8 cellular contexts compared by ENCODE assay signal in the genomic region with DNA sequence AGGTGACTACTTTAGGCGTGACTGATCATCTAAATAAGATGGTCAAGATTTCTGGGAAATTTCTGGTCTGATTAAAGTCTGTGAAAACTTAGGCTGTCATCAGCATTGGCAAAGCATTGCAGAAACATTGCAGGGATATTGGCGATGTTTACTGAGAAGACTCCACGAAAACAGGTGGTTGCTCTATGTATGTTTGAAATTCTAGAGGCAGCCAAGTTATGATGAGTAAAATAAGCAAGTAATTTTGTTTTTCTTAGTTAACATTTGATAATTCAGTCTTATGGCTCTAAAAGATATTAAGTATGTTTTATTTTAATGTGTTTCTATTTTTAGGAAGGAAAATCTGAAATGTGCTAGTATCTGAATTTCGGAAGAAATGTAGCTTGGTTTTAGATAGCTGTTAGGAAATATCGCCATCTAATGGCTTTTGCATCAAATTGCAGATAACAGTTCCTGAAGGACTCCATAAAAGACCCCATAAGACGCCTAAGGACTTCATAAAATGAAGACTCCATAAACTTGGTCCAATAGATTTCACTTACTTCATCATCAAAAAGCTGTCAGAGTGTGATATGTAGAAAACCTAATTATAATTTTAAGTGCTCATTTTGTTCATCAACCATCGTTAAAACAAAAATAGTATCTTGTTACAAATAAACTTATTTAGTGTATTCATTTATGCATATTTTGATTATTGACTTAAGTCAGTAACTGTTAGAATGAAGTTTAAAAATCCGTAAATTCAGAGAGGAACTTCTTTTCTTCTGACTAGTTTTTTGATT.
DNase-seq lines count a peak whose midpoint lies in the region; ATAC-seq and TF ChIP-seq lines count a peak whose summit lies in the region.

No MANE protein-coding gene starts in this region.

- TF ChIP-seq CTCF in lower lobe of right lung (IDR thresholded peaks at IDR 0.05), result peak; percentile 69

- no peaks in the 10 kb centered on the region for H3K36me3 ChIP-seq in lower lobe of right lung

- H3K9me3 ChIP-seq in lower lobe of right lung, result no peaks in the 10 kb centered on the region

- intact Hi-C loops in lower lobe of right lung (cut with DNase I), result no loop called here

- no peak overlapping the region for H3K27ac Mint-ChIP-seq in stimulated activated memory B cell treated with anti-CD40 and anti-IgM and Interleukin-4, amounts not matched to agents 10 μg/mL and 1 μg/mL and 100 μg/mL, for 72 hours

- DNase-seq in NCI-H146 treated with DMSO at 0.1 percent for 48 hours (lab: John Stamatoyannopoulos, UW; ENCODE audit: unreplicated experiment) (peak; percentile 3), NCI-H146 (lab: John Stamatoyannopoulos, UW) (no peak), LoVo (ENCODE audit: low spot score) (peak; percentile 23), astrocyte of the hippocampus (ENCODE audit: low read depth, low spot score) (peak; percentile 28), lower lobe of right lung (no peak), NCI-H2196 treated with DMSO at 0.1 percent for 48 hours (lab: John Stamatoyannopoulos, UW; ENCODE audit: unreplicated experiment) (no peak)
- DNase-seq in activated CD4-positive, CD25-positive, alpha-beta regulatory T cell treated with anti-CD3 and anti-CD28 coated beads, Interleukin-2, amount 50 U/mL, for 72 hours, result no peak

- no peak overlapping the region for H3K4me3 ChIP-seq in lower lobe of right lung

- H3K27me3 ChIP-seq in lower lobe of right lung (ENCODE audit: low read depth), result no peaks in the 10 kb centered on the region

- no peaks in the 10 kb centered on the region for H3K27me3 Mint-ChIP-seq in stimulated activated memory B cell treated with anti-CD40 and anti-IgM and Interleukin-4, amounts not matched to agents 10 μg/mL and 1 μg/mL and 100 μg/mL, for 72 hours

- no peak overlapping the region for H3K27ac ChIP-seq in lower lobe of right lung

- no peak overlapping the region for H3K4me3 Mint-ChIP-seq in stimulated activated memory B cell treated with anti-CD40 and anti-IgM and Interleukin-4, amounts not matched to agents 10 μg/mL and 1 μg/mL and 100 μg/mL, for 72 hours

- no peaks in the 10 kb centered on the region for H3K4me1 Mint-ChIP-seq in stimulated activated memory B cell treated with anti-CD40 and anti-IgM and Interleukin-4, amounts not matched to agents 10 μg/mL and 1 μg/mL and 100 μg/mL, for 72 hours

- no peak for ATAC-seq in lower lobe of right lung
- no peak for ATAC-seq in stimulated activated memory B cell treated with anti-CD40 and anti-IgM and Interleukin-4, amounts not matched to agents 10 μg/mL and 1 μg/mL and 100 μg/mL, for 72 hours

- H3K36me3 Mint-ChIP-seq in stimulated activated memory B cell treated with anti-CD40 and anti-IgM and Interleukin-4, amounts not matched to agents 10 μg/mL and 1 μg/mL and 100 μg/mL, for 72 hours, result no peaks in the 10 kb centered on the region

- H3K4me1 ChIP-seq in lower lobe of right lung, result no peaks in the 10 kb centered on the region

- no peaks in the 10 kb centered on the region for H3K9me3 Mint-ChIP-seq in stimulated activated memory B cell treated with anti-CD40 and anti-IgM and Interleukin-4, amounts not matched to agents 10 μg/mL and 1 μg/mL and 100 μg/mL, for 72 hours

Comparison
In these comparisons a context has a peak if more than half of its experiments do, and no peak if none do; other contexts are left out.
1. DNase-seq: peak in NCI-H146 treated with DMSO at 0.1 percent for 48 hours (single experiment), LoVo (single experiment) and astrocyte of the hippocampus (single experiment); none in NCI-H146 (single experiment), lower lobe of right lung (single experiment), activated CD4-positive, CD25-positive, alpha-beta regulatory T cell treated with anti-CD3 and anti-CD28 coated beads, Interleukin-2, amount 50 U/mL, for 72 hours (single experiment) and NCI-H2196 treated with DMSO at 0.1 percent for 48 hours (single experiment).